ENCODE assay signal across 11 cellular contexts in genomic region chr5:170755679-170756456, GRCh38. TPM values are rescaled to one million over a fixed set of nuclear protein-coding genes. Genes with fewer than 3 reads are reported as not detected.
DNase-seq lines count a peak whose midpoint lies in the region; ATAC-seq and TF ChIP-seq lines count a peak whose summit lies in the region.
"Had no signal": no experiment of that assay in that cellular context is flagged by ENCODE, and none has a peak within 500 bp of the region (broad histone marks: within the 10 kb centered on the region; RNA-seq: fewer than 3 reads in every experiment).

No MANE protein-coding gene starts in this region.

- no peak for ATAC-seq in GM21526 (IDR thresholded peaks at IDR 0.05; ENCODE audit: low FRiP score, unreplicated experiment)

- intact Hi-C loops in Calu3 (cut with micrococcal nuclease; ENCODE audit: unreplicated experiment), result loop anchor here (2.0 to 5.0 kb wide), 2 partner anchors 27 to 81 kb away; partner anchors contain the start of gene GABRP
- intact Hi-C loops in activated CD4-positive, alpha-beta memory T cell treated with anti-CD3 and anti-CD28 coated beads for 36 hours (cut with micrococcal nuclease), result no loop called here

- H3K9me3 Mint-ChIP-seq in Calu3 (ENCODE audit: low read depth, unreplicated experiment), result peaks cover 4% of the 10 kb centered on the region
- H3K9me3 Mint-ChIP-seq in chondrocyte (ENCODE audit: low read depth), result no peaks in the 10 kb centered on the region
- no peaks in the 10 kb centered on the region for H3K9me3 Mint-ChIP-seq in activated CD4-positive, alpha-beta memory T cell treated with anti-CD3 and anti-CD28 coated beads for 36 hours

- peaks cover 60% of the 10 kb centered on the region for H3K36me3 Mint-ChIP-seq in Calu3 (ENCODE audit: insufficient read depth, unreplicated experiment)
- no peaks in the 10 kb centered on the region for H3K36me3 Mint-ChIP-seq in chondrocyte (ENCODE audit: low read depth)
- no peaks in the 10 kb centered on the region for H3K36me3 Mint-ChIP-seq in activated CD4-positive, alpha-beta memory T cell treated with anti-CD3 and anti-CD28 coated beads for 36 hours

- peaks cover 80% of the 10 kb centered on the region for H3K4me1 Mint-ChIP-seq in Calu3 (ENCODE audit: low read depth, unreplicated experiment)
- H3K4me1 Mint-ChIP-seq in chondrocyte (ENCODE audit: low read depth), result peaks cover 51% of the 10 kb centered on the region
- no peaks in the 10 kb centered on the region for H3K4me1 Mint-ChIP-seq in activated CD4-positive, alpha-beta memory T cell treated with anti-CD3 and anti-CD28 coated beads for 36 hours (ENCODE audit: low read depth)

- no peaks in the 10 kb centered on the region for H3K27me3 Mint-ChIP-seq in Calu3 (ENCODE audit: unreplicated experiment)
- H3K27me3 Mint-ChIP-seq in chondrocyte (ENCODE audit: low read depth), result peaks cover 5% of the 10 kb centered on the region
- peaks cover 4% of the 10 kb centered on the region for H3K27me3 Mint-ChIP-seq in activated CD4-positive, alpha-beta memory T cell treated with anti-CD3 and anti-CD28 coated beads for 36 hours

- TF ChIP-seq CTCF in Calu3 (IDR thresholded peaks at IDR 0.05; ENCODE audit: unreplicated experiment), result no peak
- TF ChIP-seq CTCF in chondrocyte (IDR thresholded peaks at IDR 0.05), result no peak

- POLR2A ChIA-PET in activated CD4-positive, alpha-beta memory T cell treated with anti-CD3 and anti-CD28 coated beads for 36 hours (lab: Charles Lee), result no interaction called here

- peak overlapping the region; percentile 24 for H3K4me3 Mint-ChIP-seq in Calu3 (ENCODE audit: low read depth, unreplicated experiment)
- H3K4me3 Mint-ChIP-seq in chondrocyte (ENCODE audit: unreplicated experiment), result no peak overlapping the region
- no peak overlapping the region for H3K4me3 Mint-ChIP-seq in activated CD4-positive, alpha-beta memory T cell treated with anti-CD3 and anti-CD28 coated beads for 36 hours

- CTCF ChIA-PET in Calu3 (lab: Charles Lee), result interaction anchor here (1.1 to 2.3 kb wide), 3 partner anchors 27 to 36 kb away, joined by 3 to 12 read pairs (median 7); partner anchors contain the start of gene GABRP
- CTCF ChIA-PET in activated CD4-positive, alpha-beta memory T cell treated with anti-CD3 and anti-CD28 coated beads for 36 hours (lab: Charles Lee), result no interaction called here

- no TSS peak for BruUV-seq in Calu3 (replicated peaks; lab: Mats Ljungman, UMichigan)

- H3K27ac Mint-ChIP-seq in Calu3 (ENCODE audit: unreplicated experiment) (peak overlapping the region; percentile 93), chondrocyte (ENCODE audit: unreplicated experiment) (peak overlapping the region; percentile 92)
- no peak overlapping the region for H3K27ac Mint-ChIP-seq in activated CD4-positive, alpha-beta memory T cell treated with anti-CD3 and anti-CD28 coated beads for 36 hours

- peak; percentile 69 for DNase-seq in Calu3
- peak; percentile 46 for DNase-seq in NCI-H2029 treated with DMSO at 0.1 percent for 48 hours (lab: John Stamatoyannopoulos, UW)
- DNase-seq in chondrocyte (ENCODE audit: low spot score), result no peak
- peak; percentile 69 for DNase-seq in mucosa of gallbladder (ENCODE audit: low spot score)
- DNase-seq in activated CD4-positive, alpha-beta memory T cell treated with anti-CD3 and anti-CD28 coated beads for 36 hours, result no peak
- no peak for DNase-seq in ureter (ENCODE audit: low spot score)
- no peak for DNase-seq in midbrain (lab: John Stamatoyannopoulos, UW)
- DNase-seq: activated T-cell treated with anti-CD3 and anti-CD28 coated beads, Interleukin-2, amount 50 U/mL, for 1 hour; C1 segment of cervical spinal cord; NCI-H1436 treated with DMSO at 0.1 percent for 48 hours had no signal

RNA-seq across cellular contexts. Expression of gene GABRP, which starts 27.7 kb away (rescaled TPM):
- total RNA-seq in Calu3 (2022), result 1,275 and 1,278 TPM in 2 replicates
- not detected in 3 replicates for total RNA-seq in chondrocyte
- total RNA-seq in mucosa of gallbladder, result 44.3 TPM
- not detected for total RNA-seq in activated CD4-positive, alpha-beta memory T cell treated with anti-CD3 and anti-CD28 coated beads for 36 hours
- total RNA-seq in ureter, result 0.42 TPM

Comparison
In these comparisons a context has a peak if more than half of its experiments do, and no peak if none do; other contexts are left out.
1. DNase-seq: peak in Calu3 (single experiment), NCI-H2029 treated with DMSO at 0.1 percent for 48 hours (single experiment) and mucosa of gallbladder (single experiment); none in chondrocyte (single experiment), activated CD4-positive, alpha-beta memory T cell treated with anti-CD3 and anti-CD28 coated beads for 36 hours (single experiment), ureter (single experiment) and midbrain (single experiment).
2. RNA of gene GABRP, which starts 27.7 kb away (total RNA-seq): 1,275 to 1,278 TPM in Calu3 and 44.3 TPM in mucosa of gallbladder (single experiment); 0.42 TPM in ureter (single experiment), not detected in chondrocyte and not detected in activated CD4-positive, alpha-beta memory T cell treated with anti-CD3 and anti-CD28 coated beads for 36 hours; every median in the first group is over 10 times any median in the second.